ENCODE assay signal across 8 cellular contexts in the genomic region with DNA sequence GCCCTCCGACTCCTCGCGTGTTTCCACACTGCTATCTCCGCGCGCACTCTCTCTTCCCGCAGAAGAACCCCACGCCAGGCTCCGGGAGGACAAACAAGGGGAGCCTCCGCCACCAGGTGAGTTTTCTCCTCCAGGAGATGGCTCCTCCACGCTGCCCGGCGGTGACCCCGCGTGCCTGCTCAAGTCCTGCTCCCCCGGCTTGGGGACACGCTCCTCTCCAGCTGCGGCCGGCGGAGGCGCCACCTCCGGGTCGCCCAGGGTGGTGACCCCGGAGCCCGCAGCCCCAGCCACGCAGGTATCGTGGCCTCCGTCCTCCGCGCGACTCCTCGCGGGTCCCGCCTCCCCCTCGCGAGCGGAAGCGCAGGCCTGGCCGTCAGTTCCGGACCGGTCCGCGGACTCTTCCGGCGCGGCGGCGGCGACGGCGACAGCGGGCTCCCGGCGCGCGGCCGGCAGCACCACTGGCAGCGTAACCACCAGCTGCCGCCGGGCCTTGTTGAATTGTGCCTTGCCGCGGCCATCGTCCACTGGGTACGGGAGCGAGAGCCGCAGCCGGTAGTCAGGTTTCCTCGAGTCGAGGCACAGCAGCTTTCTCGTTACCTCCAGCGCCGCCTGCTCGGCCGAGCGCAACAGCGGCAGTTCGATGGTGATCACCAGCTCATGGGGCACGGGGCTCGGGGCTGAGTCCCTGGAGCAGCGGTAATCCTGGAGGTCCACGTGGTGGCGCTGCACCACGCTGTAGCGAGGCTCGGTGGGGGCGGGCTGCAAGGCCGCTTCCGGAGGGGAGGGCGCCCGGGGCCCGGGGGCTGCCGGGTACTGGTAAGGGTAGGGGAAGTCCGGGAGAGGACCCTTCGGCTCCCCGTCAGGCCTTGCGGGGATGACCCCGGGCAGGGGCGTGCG. TPM values are rescaled to one million over a fixed set of nuclear protein-coding genes. Genes with fewer than 3 reads are reported as not detected.
DNase-seq lines count a peak whose midpoint lies in the region; ATAC-seq lines count a peak whose summit lies in the region.

No MANE protein-coding gene starts in this region.

- DNase-seq in Caki2 (ENCODE audit: low read depth) (peak; percentile 90), HT-29 (ENCODE audit: low spot score) (peak; percentile 86), NK-92 (lab: John Stamatoyannopoulos, UW; ENCODE audit: unreplicated experiment) (peak; percentile 65), mesenteric fat pad (ENCODE audit: low spot score) (peak; percentile 98)
- peak; percentile 89 to 93 for DNase-seq in activated CD8-positive, alpha-beta memory T cell treated with anti-CD3 and anti-CD28 coated beads for 4 hours (ENCODE audit: low read depth in 2 of 2)
- DNase-seq in effector memory CD8-positive, alpha-beta T cell = peak; percentile 91 to 92 (median 91)
- DNase-seq in stimulated activated CD8-positive, alpha-beta memory T cell treated with anti-CD3 and anti-CD28 coated beads, Interleukin-15, amount 100 ng/mL, for 1 hour (ENCODE audit: low read depth) = peak; percentile 82

- H3K4me1 Mint-ChIP-seq in effector memory CD8-positive, alpha-beta T cell (ENCODE audit: low read depth in 2 of 2) = peaks cover 34 to 48% of the 10 kb centered on the region in 2 donors

- no peaks in the 10 kb centered on the region for H3K27me3 Mint-ChIP-seq in effector memory CD8-positive, alpha-beta T cell

- in situ Hi-C loops in Caki2 (cut with HindIII; ENCODE audit: low pct_unique_long_range_greater_than_20kb, low sequenced_read_pairs) = no loop called here

- H3K27ac Mint-ChIP-seq in effector memory CD8-positive, alpha-beta T cell = peak overlapping the region; percentile 99

- peak overlapping the region; percentile 95 to 99 for H3K4me3 Mint-ChIP-seq in effector memory CD8-positive, alpha-beta T cell

- ATAC-seq in GM21360 (IDR thresholded peaks at IDR 0.05; ENCODE audit: unreplicated experiment) = peak; percentile 74
- ATAC-seq in effector memory CD8-positive, alpha-beta T cell (replicated peaks) = peak; percentile 75

- peaks cover 53% of the 10 kb centered on the region for H3K36me3 Mint-ChIP-seq in effector memory CD8-positive, alpha-beta T cell (ENCODE audit: insufficient read depth)

- no peaks in the 10 kb centered on the region for H3K9me3 Mint-ChIP-seq in effector memory CD8-positive, alpha-beta T cell

RNA-seq across cellular contexts. Expression of gene DNAAF2, which starts 1.1 kb away (rescaled TPM):
- 5.3 and 11.0 TPM in 2 replicates for total RNA-seq in Caki2 (2014; rRNA removed; shearing (Covaris generic); ENCODE audit: low replicate concordance)
- total RNA-seq in HT-29 (2014; rRNA removed; shearing (Covaris generic)) = 23.0 and 24.9 TPM in 2 replicates
- total RNA-seq in mesenteric fat pad = 7.5 TPM

RNA-seq across cellular contexts. Expression of gene MGAT2, which starts 13.3 kb away (rescaled TPM):
- 55.4 and 58.9 TPM in 2 replicates for total RNA-seq in Caki2 (2014; rRNA removed; shearing (Covaris generic); ENCODE audit: low replicate concordance)
- 35.5 and 36.5 TPM in 2 replicates for total RNA-seq in HT-29 (2014; rRNA removed; shearing (Covaris generic))
- total RNA-seq in mesenteric fat pad = 36.5 TPM

RNA-seq across cellular contexts. Expression of gene RPL36AL, which starts 13.5 kb away (rescaled TPM):
- total RNA-seq in Caki2 (2014; rRNA removed; shearing (Covaris generic); ENCODE audit: low replicate concordance) = 181 and 221 TPM in 2 replicates
- total RNA-seq in HT-29 (2014; rRNA removed; shearing (Covaris generic)) = 114 and 130 TPM in 2 replicates
- 138 TPM for total RNA-seq in mesenteric fat pad

RNA-seq across cellular contexts. Expression of gene LRR1, which starts 35.2 kb away (rescaled TPM):
- total RNA-seq in Caki2 (2014; rRNA removed; shearing (Covaris generic); ENCODE audit: low replicate concordance) = 26.7 and 30.1 TPM in 2 replicates
- total RNA-seq in HT-29 (2014; rRNA removed; shearing (Covaris generic)) = 26.4 and 28.6 TPM in 2 replicates
- 12.0 TPM for total RNA-seq in mesenteric fat pad

RNA-seq across cellular contexts. Expression of gene RPS29, which starts 47.7 kb away (rescaled TPM):
- 2,537 and 2,579 TPM in 2 replicates for total RNA-seq in Caki2 (2014; rRNA removed; shearing (Covaris generic); ENCODE audit: low replicate concordance)
- 1,194 and 1,378 TPM in 2 replicates for total RNA-seq in HT-29 (2014; rRNA removed; shearing (Covaris generic))
- total RNA-seq in mesenteric fat pad = 1,006 TPM

Comparison
In these comparisons a context has a peak if more than half of its experiments do, and no peak if none do; other contexts are left out.
1. Peak in every context shown above with its lines: DNase-seq and ATAC-seq.